In the genomic region with DNA sequence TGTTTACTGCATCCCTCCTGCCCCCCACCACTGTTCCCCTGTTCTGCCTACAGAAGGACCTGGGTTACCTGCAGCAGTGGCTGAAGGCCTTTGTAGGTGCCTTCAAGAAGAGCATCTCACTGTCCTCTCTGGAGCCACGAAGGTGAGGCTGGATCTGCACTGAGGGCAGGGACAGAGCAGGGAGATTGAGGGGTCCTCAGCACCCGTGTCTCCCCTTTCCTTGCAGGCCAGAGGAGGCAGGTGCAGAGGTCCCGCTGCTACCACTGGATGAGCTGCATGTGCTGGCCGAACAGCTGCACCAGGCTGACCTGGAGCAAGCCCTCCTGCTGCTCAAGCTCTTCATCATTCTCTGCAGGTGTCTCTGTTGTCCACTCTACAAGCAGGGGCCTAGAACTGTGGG, we compare ENCODE assay signal across 14 cellular contexts. TPM values are rescaled to one million over a fixed set of nuclear protein-coding genes. Genes with fewer than 3 reads are reported as not detected.
DNase-seq lines count a peak whose midpoint lies in the region; ATAC-seq and TF ChIP-seq lines count a peak whose summit lies in the region.
"Had no signal": no experiment of that assay in that cellular context is flagged by ENCODE, and none has a peak within 500 bp of the region (broad histone marks: within the 10 kb centered on the region; RNA-seq: fewer than 3 reads in every experiment).

No MANE protein-coding gene starts in this region.

- ATAC-seq in activated naive CD8-positive, alpha-beta T cell treated with anti-CD3 and anti-CD28 coated beads, Interleukin-2, amount 50 U/mL, for 24 hours = no peak
- ATAC-seq in GM21529 (IDR thresholded peaks at IDR 0.05; ENCODE audit: unreplicated experiment) (no peak), GM19324 (IDR thresholded peaks at IDR 0.05; ENCODE audit: low FRiP score, unreplicated experiment) (no peak)

- H3K9me3 ChIP-seq in MM.1S (replicated peaks; ENCODE audit: insufficient read depth, low read length) = no peaks in the 10 kb centered on the region
- no peaks in the 10 kb centered on the region for H3K9me3 ChIP-seq in osteoblast (ENCODE audit: low read depth, low read length)
- H3K9me3 ChIP-seq in HAP-1 = no peaks in the 10 kb centered on the region

- peak overlapping the region; percentile 87 for H3K4me3 Mint-ChIP-seq in T-helper 1 cell treated with Interleukin-12 subunit alpha and Interleukin-12 subunit beta and Interleukin-4 antibody, amounts not matched to agents 30 μg/mL and 1 μg/mL, for 36 hours
- H3K4me3 Mint-ChIP-seq in activated naive CD8-positive, alpha-beta T cell treated with anti-CD3 and anti-CD28 coated beads, Interleukin-2, amount 50 U/mL, for 24 hours = peak overlapping the region; percentile 16
- H3K4me3 Mint-ChIP-seq: neural progenitor cell had no signal

- H3K9me2 ChIP-seq in MM.1S (replicated peaks; ENCODE audit: insufficient read depth, low read length) = no peaks in the 10 kb centered on the region

- H3K4me3 ChIP-seq in MM.1S (ENCODE audit: low read length) (peak overlapping the region; percentile 66), osteoblast (ENCODE audit: insufficient read depth, low read length) (no peak overlapping the region), HAP-1 (no peak overlapping the region)
- H3K4me3 ChIP-seq: neural progenitor cell had no signal

- no peaks in the 10 kb centered on the region for H3K9me3 Mint-ChIP-seq in T-helper 1 cell treated with Interleukin-12 subunit alpha and Interleukin-12 subunit beta and Interleukin-4 antibody, amounts not matched to agents 30 μg/mL and 1 μg/mL, for 36 hours
- no peaks in the 10 kb centered on the region for H3K9me3 Mint-ChIP-seq in activated naive CD8-positive, alpha-beta T cell treated with anti-CD3 and anti-CD28 coated beads, Interleukin-2, amount 50 U/mL, for 24 hours
- H3K9me3 Mint-ChIP-seq: neural progenitor cell had no signal

- H3K4me2 ChIP-seq in MM.1S (ENCODE audit: low read depth, low read length) = peak overlapping the region; percentile 73
- H3K4me2 ChIP-seq in osteoblast (ENCODE audit: insufficient read depth, low read length) = no peak overlapping the region
- H3K4me2 ChIP-seq: neural progenitor cell had no signal

- H3K27me3 ChIP-seq in MM.1S (replicated peaks; ENCODE audit: insufficient read depth, low read length) = no peaks in the 10 kb centered on the region
- no peaks in the 10 kb centered on the region for H3K27me3 ChIP-seq in osteoblast (ENCODE audit: insufficient read depth, low read length)
- H3K27me3 ChIP-seq in HAP-1 (ENCODE audit: low read depth) = no peaks in the 10 kb centered on the region
- H3K27me3 ChIP-seq: neural progenitor cell had no signal

- H4K20me1 ChIP-seq in MM.1S (ENCODE audit: insufficient read depth, low read length) (no peaks in the 10 kb centered on the region), osteoblast (ENCODE audit: insufficient read depth, low read length) (no peaks in the 10 kb centered on the region)

- H3F3A ChIP-seq in MM.1S (ENCODE audit: insufficient read depth, low read length) = peaks cover 12% of the 10 kb centered on the region

- H3K4me1 Mint-ChIP-seq in T-helper 1 cell treated with Interleukin-12 subunit alpha and Interleukin-12 subunit beta and Interleukin-4 antibody, amounts not matched to agents 30 μg/mL and 1 μg/mL, for 36 hours (ENCODE audit: low read depth) = peaks cover 66% of the 10 kb centered on the region
- peaks cover 54% of the 10 kb centered on the region for H3K4me1 Mint-ChIP-seq in activated naive CD8-positive, alpha-beta T cell treated with anti-CD3 and anti-CD28 coated beads, Interleukin-2, amount 50 U/mL, for 24 hours

- H3K79me2 ChIP-seq in MM.1S (ENCODE audit: low read length) (peaks cover 62% of the 10 kb centered on the region), osteoblast (ENCODE audit: insufficient read depth, low read length) (no peaks in the 10 kb centered on the region)

- H3K9ac ChIP-seq in MM.1S (ENCODE audit: low read length) = peak overlapping the region; percentile 61; the same call in 1 of the 2 replicates
- H3K9ac ChIP-seq: neural progenitor cell had no signal

- H2AFZ ChIP-seq in MM.1S (ENCODE audit: low read length) (no peak overlapping the region), osteoblast (ENCODE audit: low read length) (no peak overlapping the region)
- H2AFZ ChIP-seq: neural progenitor cell had no signal

- DNase-seq in T-helper 1 cell (no peak), MM.1S (no peak), osteoblast (ENCODE audit: insufficient read length, low spot score, missing footprints) (peak; percentile 58), HAP-1 (ENCODE audit: low spot score in 2 of 2) (no peak)
- no peak for DNase-seq in activated naive CD8-positive, alpha-beta T cell treated with anti-CD3 and anti-CD28 coated beads, Interleukin-2, amount 50 U/mL, for 24 hours
- DNase-seq: amniotic stem cell, COR-L47, NCI-H524, RPMI8226, T-helper 9 cell had no signal

- TF ChIP-seq CTCF in MM.1S (IDR thresholded peaks at IDR 0.05; ENCODE audit: low read length) = no peak
- no peak for TF ChIP-seq CTCF in osteoblast (IDR thresholded peaks at IDR 0.05; ENCODE audit: extremely low read depth, low read depth, low read length)

- H3K27ac Mint-ChIP-seq in T-helper 1 cell treated with Interleukin-12 subunit alpha and Interleukin-12 subunit beta and Interleukin-4 antibody, amounts not matched to agents 30 μg/mL and 1 μg/mL, for 36 hours = peak overlapping the region; percentile 79
- peak overlapping the region; percentile 79 for H3K27ac Mint-ChIP-seq in activated naive CD8-positive, alpha-beta T cell treated with anti-CD3 and anti-CD28 coated beads, Interleukin-2, amount 50 U/mL, for 24 hours
- H3K27ac Mint-ChIP-seq: neural progenitor cell had no signal

- peaks cover 34% of the 10 kb centered on the region for H3K36me3 Mint-ChIP-seq in T-helper 1 cell treated with Interleukin-12 subunit alpha and Interleukin-12 subunit beta and Interleukin-4 antibody, amounts not matched to agents 30 μg/mL and 1 μg/mL, for 36 hours (ENCODE audit: low read depth)
- peaks cover 6% of the 10 kb centered on the region for H3K36me3 Mint-ChIP-seq in activated naive CD8-positive, alpha-beta T cell treated with anti-CD3 and anti-CD28 coated beads, Interleukin-2, amount 50 U/mL, for 24 hours (ENCODE audit: low read depth)
- H3K36me3 Mint-ChIP-seq: neural progenitor cell had no signal

- H3K27ac ChIP-seq in MM.1S (ENCODE audit: low read length) (peak overlapping the region; percentile 76; the same call in 1 of the 2 replicates), osteoblast (ENCODE audit: low read depth, low read length) (no peak overlapping the region)
- H3K27ac ChIP-seq: neural progenitor cell had no signal

- in situ Hi-C loops in HAP-1 (cut with MboI; ENCODE audit: low sequenced_read_pairs) = no loop called here

- no peaks in the 10 kb centered on the region for H3K27me3 Mint-ChIP-seq in T-helper 1 cell treated with Interleukin-12 subunit alpha and Interleukin-12 subunit beta and Interleukin-4 antibody, amounts not matched to agents 30 μg/mL and 1 μg/mL, for 36 hours (ENCODE audit: low read depth)
- no peaks in the 10 kb centered on the region for H3K27me3 Mint-ChIP-seq in activated naive CD8-positive, alpha-beta T cell treated with anti-CD3 and anti-CD28 coated beads, Interleukin-2, amount 50 U/mL, for 24 hours

- peaks cover 37% of the 10 kb centered on the region for H3K4me1 ChIP-seq in MM.1S (ENCODE audit: low read length)
- H3K4me1 ChIP-seq in osteoblast (ENCODE audit: insufficient read depth, low read length) = no peaks in the 10 kb centered on the region
- H3K4me1 ChIP-seq in HAP-1 = no peaks in the 10 kb centered on the region

- H3K36me3 ChIP-seq in MM.1S (replicated peaks; ENCODE audit: insufficient read depth, low read length) (no peaks in the 10 kb centered on the region), osteoblast (ENCODE audit: insufficient read depth, low read length) (no peaks in the 10 kb centered on the region), HAP-1 (replicated peaks) (no peaks in the 10 kb centered on the region)
- H3K36me3 ChIP-seq: neural progenitor cell had no signal

RNA-seq across cellular contexts. Expression of a gene that starts 9.2 kb away (rescaled TPM):
- 2.1 and 4.3 TPM in 2 replicates for total RNA-seq in osteoblast

RNA-seq across cellular contexts. Expression of a gene that starts 12.1 kb away (rescaled TPM):
- 17.4 and 20.6 TPM in 2 replicates for total RNA-seq in osteoblast
